In the genomic region with DNA sequence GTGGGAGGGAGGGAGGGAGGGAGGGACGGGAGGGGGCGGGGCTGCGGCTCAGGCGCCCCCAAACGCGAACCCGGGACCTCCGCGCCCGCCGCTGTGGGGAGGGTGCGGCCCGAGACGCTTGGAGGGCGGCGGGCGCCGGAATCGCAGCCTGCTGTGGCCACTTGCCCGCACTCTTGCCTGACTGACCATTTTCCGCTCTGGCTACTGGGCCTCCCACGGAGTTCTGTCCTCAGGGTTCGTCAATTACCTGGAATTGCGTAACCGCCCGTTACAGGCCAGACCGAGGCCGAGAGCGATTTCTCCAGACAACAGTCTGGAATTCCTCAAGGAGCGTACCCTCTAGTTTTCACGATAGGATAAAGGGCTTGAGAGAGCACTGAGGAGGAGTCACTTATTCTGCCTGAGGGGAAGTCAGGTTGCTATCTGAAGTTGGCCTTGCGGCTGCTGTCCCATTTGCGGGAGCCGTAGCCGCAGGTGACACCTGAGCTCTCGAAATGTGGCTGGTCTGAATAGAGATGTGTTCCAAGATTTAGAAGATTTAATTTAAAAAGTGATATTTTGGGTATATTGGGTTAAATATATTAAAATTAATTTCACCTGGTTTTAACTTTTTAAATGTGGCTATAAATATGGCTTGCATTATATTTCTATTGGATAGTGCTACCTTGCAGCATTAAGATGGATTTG, we compare ENCODE assay signal across 8 cellular contexts. TPM values are rescaled to one million over a fixed set of nuclear protein-coding genes. Genes with fewer than 3 reads are reported as not detected.
DNase-seq lines count a peak whose midpoint lies in the region; ATAC-seq and TF ChIP-seq lines count a peak whose summit lies in the region.

No MANE protein-coding gene starts in this region.

- peak overlapping the region; percentile 92 for H3K27ac ChIP-seq in parathyroid adenoma

- POLR2A ChIA-PET in activated CD4-positive, alpha-beta memory T cell treated with anti-CD3 and anti-CD28 coated beads, Interleukin-2, amount 10 ng/mL, durations not matched to agents 7 days and 5 days (lab: Charles Lee) = interaction anchor here (0.7 kb wide), 1 partner anchor 152 kb away, joined by 3 read pairs; no protein-coding TSS in a partner anchor

- no peaks in the 10 kb centered on the region for H3K9me3 Mint-ChIP-seq in activated CD4-positive, alpha-beta memory T cell treated with anti-CD3 and anti-CD28 coated beads, Interleukin-2, amount 10 ng/mL, durations not matched to agents 7 days and 5 days
- peaks cover 5% of the 10 kb centered on the region for H3K9me3 Mint-ChIP-seq in glutamatergic neuron (ENCODE audit: unreplicated experiment)

- peak overlapping the region; percentile 75 for H3K4me3 Mint-ChIP-seq in activated CD4-positive, alpha-beta memory T cell treated with anti-CD3 and anti-CD28 coated beads, Interleukin-2, amount 10 ng/mL, durations not matched to agents 7 days and 5 days
- peak overlapping the region; percentile 92 for H3K4me3 Mint-ChIP-seq in glutamatergic neuron (ENCODE audit: unreplicated experiment)

- peaks cover 24% of the 10 kb centered on the region for H3K36me3 Mint-ChIP-seq in activated CD4-positive, alpha-beta memory T cell treated with anti-CD3 and anti-CD28 coated beads, Interleukin-2, amount 10 ng/mL, durations not matched to agents 7 days and 5 days (ENCODE audit: low read depth)
- no peaks in the 10 kb centered on the region for H3K36me3 Mint-ChIP-seq in glutamatergic neuron (ENCODE audit: unreplicated experiment)

- no peaks in the 10 kb centered on the region for H3K36me3 ChIP-seq in H7 (replicated peaks; ENCODE audit: control insufficient read depth, insufficient read depth, low read length)
- no peaks in the 10 kb centered on the region for H3K36me3 ChIP-seq in parathyroid adenoma (ENCODE audit: control insufficient read depth, insufficient read depth, low read length)

- H3K4me2 ChIP-seq in parathyroid adenoma (ENCODE audit: low read length) = peak overlapping the region; percentile 73

- CTCF ChIA-PET in activated CD4-positive, alpha-beta memory T cell treated with anti-CD3 and anti-CD28 coated beads, Interleukin-2, amount 10 ng/mL, durations not matched to agents 7 days and 5 days (lab: Charles Lee) = interaction anchor here (2.3 kb wide), 1 partner anchor 153 kb away, joined by 8 read pairs; no protein-coding TSS in a partner anchor

- H3K9ac ChIP-seq in parathyroid adenoma = peak overlapping the region; percentile 70

- DNase-seq in NCI-H82 treated with DMSO at 0.1 percent for 48 hours (lab: John Stamatoyannopoulos, UW; ENCODE audit: unreplicated experiment) = peak; percentile 27
- DNase-seq in NCI-H82 (lab: John Stamatoyannopoulos, UW) = no peak
- DNase-seq in H7 = no peak
- peak; percentile 78 for DNase-seq in M059J (ENCODE audit: low read depth)
- no peak for DNase-seq in activated CD4-positive, alpha-beta memory T cell treated with anti-CD3 and anti-CD28 coated beads, Interleukin-2, amount 10 ng/mL, durations not matched to agents 7 days and 5 days
- DNase-seq in glutamatergic neuron = no peak

- H3K27ac Mint-ChIP-seq in activated CD4-positive, alpha-beta memory T cell treated with anti-CD3 and anti-CD28 coated beads, Interleukin-2, amount 10 ng/mL, durations not matched to agents 7 days and 5 days = peak overlapping the region; percentile 29
- H3K27ac Mint-ChIP-seq in glutamatergic neuron (ENCODE audit: unreplicated experiment) = peak overlapping the region; percentile 25

- no peak for ATAC-seq in GM19397 (IDR thresholded peaks at IDR 0.05; ENCODE audit: unreplicated experiment)

- TF ChIP-seq CTCF in glutamatergic neuron (IDR thresholded peaks at IDR 0.05; ENCODE audit: partially characterized antibody, unreplicated experiment) = no peak
- no peak for TF ChIP-seq CTCF in parathyroid adenoma (IDR thresholded peaks at IDR 0.05)

- peak overlapping the region; percentile 82 for H3K4me3 ChIP-seq in H7 (ENCODE audit: insufficient read depth, low read depth, low read length)
- peak overlapping the region; percentile 65 for H3K4me3 ChIP-seq in parathyroid adenoma (ENCODE audit: low read depth, low read length)

- H3K9me3 ChIP-seq in parathyroid adenoma (ENCODE audit: control insufficient read depth, low read length) = no peaks in the 10 kb centered on the region

- no peaks in the 10 kb centered on the region for H3K79me2 ChIP-seq in parathyroid adenoma

- peak overlapping the region; percentile 78 for H2AFZ ChIP-seq in parathyroid adenoma

- peaks cover 25% of the 10 kb centered on the region for H3K4me1 Mint-ChIP-seq in activated CD4-positive, alpha-beta memory T cell treated with anti-CD3 and anti-CD28 coated beads, Interleukin-2, amount 10 ng/mL, durations not matched to agents 7 days and 5 days
- no peaks in the 10 kb centered on the region for H3K4me1 Mint-ChIP-seq in glutamatergic neuron (ENCODE audit: low read depth, unreplicated experiment)

- H3K27me3 Mint-ChIP-seq in activated CD4-positive, alpha-beta memory T cell treated with anti-CD3 and anti-CD28 coated beads, Interleukin-2, amount 10 ng/mL, durations not matched to agents 7 days and 5 days = peaks cover 3% of the 10 kb centered on the region
- peaks cover 5% of the 10 kb centered on the region for H3K27me3 Mint-ChIP-seq in glutamatergic neuron (ENCODE audit: unreplicated experiment)

- H3K4me1 ChIP-seq in parathyroid adenoma = peaks cover 3% of the 10 kb centered on the region

- H3K27me3 ChIP-seq in H7 (ENCODE audit: control insufficient read depth, insufficient read depth, low read length) (peaks cover 18% of the 10 kb centered on the region; the same call in 1 of the 2 replicates), parathyroid adenoma (ENCODE audit: control insufficient read depth, insufficient read depth, low read length) (no peaks in the 10 kb centered on the region)

RNA-seq across cellular contexts. Expression of a gene that starts 0.4 kb away (rescaled TPM):
- total RNA-seq in H7 (2014; rRNA removed; shearing (Covaris generic)) = 3.4 and 4.3 TPM in 2 replicates
- 3.9 and 7.8 TPM in 2 replicates for total RNA-seq in M059J (2014; rRNA removed; shearing (Covaris generic))
- total RNA-seq in activated CD4-positive, alpha-beta memory T cell treated with anti-CD3 and anti-CD28 coated beads, Interleukin-2, amount 10 ng/mL, durations not matched to agents 7 days and 5 days = 10 to 100 TPM; 16.4 to 16.9 TPM
- 21.7 TPM for total RNA-seq in glutamatergic neuron (ENCODE audit: unreplicated experiment)

Comparison
In these comparisons a context has a peak if more than half of its experiments do, and no peak if none do; other contexts are left out.
1. DNase-seq: peak in NCI-H82 treated with DMSO at 0.1 percent for 48 hours (single experiment) and M059J (single experiment); none in NCI-H82 (single experiment), H7 (single experiment), activated CD4-positive, alpha-beta memory T cell treated with anti-CD3 and anti-CD28 coated beads, Interleukin-2, amount 10 ng/mL, durations not matched to agents 7 days and 5 days (single experiment) and glutamatergic neuron (single experiment).